ENCODE assay signal across 10 cellular contexts in genomic region chr11:117071344-117071787, GRCh38. TPM values are rescaled to one million over a fixed set of nuclear protein-coding genes. Genes with fewer than 3 reads are reported as not detected.
A peak's percentile ranks its signal among the peaks of the same experiment; 100 is the strongest.
DNase-seq lines count a peak whose midpoint lies in the region; ATAC-seq and TF ChIP-seq lines count a peak whose summit lies in the region.
"Had no signal": no experiment of that assay in that cellular context is flagged by ENCODE, and none has a peak within 500 bp of the region (broad histone marks: within the 10 kb centered on the region; RNA-seq: fewer than 3 reads in every experiment).

No MANE protein-coding gene starts in this region.

- H3K27ac ChIP-seq in angular gyrus (ENCODE audit: low read depth, low read length), result peak overlapping the region; percentile 75
- peak overlapping the region; percentile 72 for H3K27ac ChIP-seq in layer of hippocampus (ENCODE audit: low read depth, low read length)
- peak overlapping the region; percentile 34 to 49 (median 42) for H3K27ac ChIP-seq in transverse colon
- peak overlapping the region in 2 of 4 donors; percentile 39 to 61 for H3K27ac ChIP-seq in gastroesophageal sphincter
- no peak overlapping the region for H3K27ac ChIP-seq in naive thymus-derived CD4-positive, alpha-beta T cell (ENCODE audit: low read depth, low read length)
- H3K27ac ChIP-seq: ascending aorta had no signal

- no peak overlapping the region for H3K4me3 Mint-ChIP-seq in activated naive CD4-positive, alpha-beta T cell treated with anti-CD3 and anti-CD28 coated beads, Interleukin-2, amount 50 U/mL, for 24 hours
- H3K4me3 Mint-ChIP-seq in activated naive CD4-positive, alpha-beta T cell treated with anti-CD3 and anti-CD28 coated beads, Interleukin-2, amount 10 ng/mL, durations not matched to agents 7 days and 5 days, result no peak overlapping the region
- H3K4me3 Mint-ChIP-seq in immature natural killer cell, result peak overlapping the region in 1 of 5 donors; percentile 50
- H3K4me3 Mint-ChIP-seq in naive thymus-derived CD4-positive, alpha-beta T cell, result no peak overlapping the region

- intact Hi-C loops in transverse colon (cut with DNase I; ENCODE audit: low total_unique reads), result no loop called here
- intact Hi-C loops in naive thymus-derived CD4-positive, alpha-beta T cell (cut with micrococcal nuclease), result no loop called here

- no peaks in the 10 kb centered on the region for H3K9me3 Mint-ChIP-seq in activated naive CD4-positive, alpha-beta T cell treated with anti-CD3 and anti-CD28 coated beads, Interleukin-2, amount 50 U/mL, for 24 hours
- H3K9me3 Mint-ChIP-seq in activated naive CD4-positive, alpha-beta T cell treated with anti-CD3 and anti-CD28 coated beads, Interleukin-2, amount 10 ng/mL, durations not matched to agents 7 days and 5 days, result no peaks in the 10 kb centered on the region
- H3K9me3 Mint-ChIP-seq in immature natural killer cell, result no peaks in the 10 kb centered on the region
- H3K9me3 Mint-ChIP-seq in naive thymus-derived CD4-positive, alpha-beta T cell, result peaks cover 0 to 2% (median 0%) of the 10 kb centered on the region in 11 donors

- in situ Hi-C loops in transverse colon (cut with MboI; ENCODE audit: low pct_ligation_motif_present in 1 of 4, low pct_unique_long_range_greater_than_20kb in 1 of 4, low sequenced_read_pairs in 3 of 4), result no loop called here

- no peak for TF ChIP-seq CTCF in transverse colon (IDR thresholded peaks at IDR 0.05)
- TF ChIP-seq CTCF in gastroesophageal sphincter (IDR thresholded peaks at IDR 0.05), result no peak

- H3K4me1 ChIP-seq in transverse colon (peaks cover 18 to 70% (median 39%) of the 10 kb centered on the region in 4 donors), gastroesophageal sphincter (peaks cover 15 to 69% (median 23%) of the 10 kb centered on the region in 3 donors)
- H3K4me1 ChIP-seq in naive thymus-derived CD4-positive, alpha-beta T cell (ENCODE audit: control insufficient read depth in 2 of 2, insufficient read depth in 2 of 2, low read length in 2 of 2), result peaks cover 5 to 30% of the 10 kb centered on the region in 2 donors

- no peaks in the 10 kb centered on the region for H3K36me3 ChIP-seq in transverse colon
- H3K36me3 ChIP-seq in gastroesophageal sphincter, result no peaks in the 10 kb centered on the region
- no peaks in the 10 kb centered on the region for H3K36me3 ChIP-seq in naive thymus-derived CD4-positive, alpha-beta T cell (ENCODE audit: control insufficient read depth in 2 of 3, insufficient read depth in 3 of 3, low read length in 3 of 3)
- H3K36me3 ChIP-seq: ascending aorta had no signal

- CTCF ChIA-PET in activated naive CD4-positive, alpha-beta T cell treated with anti-CD3 and anti-CD28 coated beads, Interleukin-2, amount 10 ng/mL, durations not matched to agents 7 days and 5 days (lab: Charles Lee), result interaction anchor here (0.6 kb wide), 1 partner anchor 260 kb away, joined by 3 read pairs; no protein-coding TSS in a partner anchor
- CTCF ChIA-PET in naive thymus-derived CD4-positive, alpha-beta T cell (lab: Charles Lee), result no interaction called here

- no peak for ATAC-seq in gastroesophageal sphincter
- ATAC-seq in naive thymus-derived CD4-positive, alpha-beta T cell, result no peak

- peaks cover 78% of the 10 kb centered on the region for H3K4me1 Mint-ChIP-seq in activated naive CD4-positive, alpha-beta T cell treated with anti-CD3 and anti-CD28 coated beads, Interleukin-2, amount 50 U/mL, for 24 hours
- peaks cover 32% of the 10 kb centered on the region for H3K4me1 Mint-ChIP-seq in activated naive CD4-positive, alpha-beta T cell treated with anti-CD3 and anti-CD28 coated beads, Interleukin-2, amount 10 ng/mL, durations not matched to agents 7 days and 5 days
- peaks cover 60 to 81% of the 10 kb centered on the region in 2 donors for H3K4me1 Mint-ChIP-seq in immature natural killer cell
- H3K4me1 Mint-ChIP-seq in naive thymus-derived CD4-positive, alpha-beta T cell, result peaks cover 34 to 75% (median 54%) of the 10 kb centered on the region in 7 donors

- peak overlapping the region; percentile 4 for H3K27ac Mint-ChIP-seq in activated naive CD4-positive, alpha-beta T cell treated with anti-CD3 and anti-CD28 coated beads, Interleukin-2, amount 50 U/mL, for 24 hours
- H3K27ac Mint-ChIP-seq in activated naive CD4-positive, alpha-beta T cell treated with anti-CD3 and anti-CD28 coated beads, Interleukin-2, amount 10 ng/mL, durations not matched to agents 7 days and 5 days, result no peak overlapping the region
- peak overlapping the region in 2 of 6 donors; percentile 23 to 68 for H3K27ac Mint-ChIP-seq in immature natural killer cell
- no peak overlapping the region for H3K27ac Mint-ChIP-seq in naive thymus-derived CD4-positive, alpha-beta T cell

- WGBS in transverse colon (ENCODE audit: low coverage in 1 of 2), 2 donors, result 32 to 38% methylated on average over 3 of the region's 3 CpGs
- WGBS in gastroesophageal sphincter (ENCODE audit: low coverage in 1 of 2), 2 donors, result 35 to 57% methylated on average over 3 of the region's 3 CpGs

- no peaks in the 10 kb centered on the region for H3K27me3 Mint-ChIP-seq in activated naive CD4-positive, alpha-beta T cell treated with anti-CD3 and anti-CD28 coated beads, Interleukin-2, amount 50 U/mL, for 24 hours
- no peaks in the 10 kb centered on the region for H3K27me3 Mint-ChIP-seq in activated naive CD4-positive, alpha-beta T cell treated with anti-CD3 and anti-CD28 coated beads, Interleukin-2, amount 10 ng/mL, durations not matched to agents 7 days and 5 days
- peaks cover 3 to 5% (median 4%) of the 10 kb centered on the region in 3 donors for H3K27me3 Mint-ChIP-seq in immature natural killer cell (ENCODE audit: low read depth in 3 of 3)
- no peaks in the 10 kb centered on the region for H3K27me3 Mint-ChIP-seq in naive thymus-derived CD4-positive, alpha-beta T cell
- H3K27me3 Mint-ChIP-seq: CD4-positive, alpha-beta memory T cell had no signal

- no peak for DNase-seq in activated naive CD4-positive, alpha-beta T cell treated with anti-CD3 and anti-CD28 coated beads, Interleukin-2, amount 10 ng/mL, durations not matched to agents 7 days and 5 days
- DNase-seq in transverse colon (peak; percentile 54), immature natural killer cell (no peak)
- DNase-seq in naive thymus-derived CD4-positive, alpha-beta T cell, result no peak
- DNase-seq: CD4-positive, alpha-beta memory T cell had no signal

- TF ChIP-seq POLR2A in transverse colon (IDR thresholded peaks at IDR 0.05) (no peak), gastroesophageal sphincter (IDR thresholded peaks at IDR 0.05) (no peak)

- H3K4me3 ChIP-seq in transverse colon, result peak overlapping the region in 1 of 4 donors; percentile 7
- H3K4me3 ChIP-seq in gastroesophageal sphincter, result no peak overlapping the region
- H3K4me3 ChIP-seq in naive thymus-derived CD4-positive, alpha-beta T cell (ENCODE audit: low read length), result no peak overlapping the region
- H3K4me3 ChIP-seq: ascending aorta had no signal

- H3K9me3 ChIP-seq in transverse colon (no peaks in the 10 kb centered on the region), gastroesophageal sphincter (no peaks in the 10 kb centered on the region)
- no peaks in the 10 kb centered on the region for H3K9me3 ChIP-seq in naive thymus-derived CD4-positive, alpha-beta T cell (ENCODE audit: control insufficient read depth in 2 of 3, low read length in 3 of 3)
- H3K9me3 ChIP-seq: ascending aorta had no signal

- peaks cover 5% of the 10 kb centered on the region for H3K36me3 Mint-ChIP-seq in activated naive CD4-positive, alpha-beta T cell treated with anti-CD3 and anti-CD28 coated beads, Interleukin-2, amount 50 U/mL, for 24 hours
- H3K36me3 Mint-ChIP-seq in activated naive CD4-positive, alpha-beta T cell treated with anti-CD3 and anti-CD28 coated beads, Interleukin-2, amount 10 ng/mL, durations not matched to agents 7 days and 5 days, result peaks cover 11% of the 10 kb centered on the region
- H3K36me3 Mint-ChIP-seq in immature natural killer cell, result no peaks in the 10 kb centered on the region
- H3K36me3 Mint-ChIP-seq in naive thymus-derived CD4-positive, alpha-beta T cell, result peaks cover 0 to 17% (median 7%) of the 10 kb centered on the region in 5 donors

- no peaks in the 10 kb centered on the region for H3K27me3 ChIP-seq in layer of hippocampus (ENCODE audit: control insufficient read depth, insufficient read depth, low read length)
- no peaks in the 10 kb centered on the region for H3K27me3 ChIP-seq in transverse colon
- no peaks in the 10 kb centered on the region for H3K27me3 ChIP-seq in gastroesophageal sphincter
- H3K27me3 ChIP-seq in naive thymus-derived CD4-positive, alpha-beta T cell (ENCODE audit: control insufficient read depth in 2 of 2, insufficient read depth in 2 of 2, low read length in 2 of 2), result no peaks in the 10 kb centered on the region
- H3K27me3 ChIP-seq: ascending aorta had no signal

- POLR2A ChIA-PET in naive thymus-derived CD4-positive, alpha-beta T cell (lab: Charles Lee), result no interaction called here

- TF ChIP-seq EP300 in transverse colon (IDR thresholded peaks at IDR 0.05; ENCODE audit: low read depth), result no peak
- no peak for TF ChIP-seq EP300 in gastroesophageal sphincter (IDR thresholded peaks at IDR 0.05)

RNA-seq across cellular contexts. Expression of gene SIK3, which starts 26.9 kb away (rescaled TPM):
- total RNA-seq in transverse colon (10 to 100 TPM; 35.6 to 68.6 (median 38.9) TPM), gastroesophageal sphincter (10 to 100 TPM; 31.7 to 56.1 (median 45.3) TPM)
- 10 to 100 TPM in 2 of 3 donors, 1 to 10 TPM in 1; 3.7 to 26.2 (median 16.5) TPM for polyA plus RNA-seq in immature natural killer cell
- 10 to 100 TPM; 34.4 to 85.2 (median 67.0) TPM for total RNA-seq in naive thymus-derived CD4-positive, alpha-beta T cell
- polyA plus RNA-seq in naive thymus-derived CD4-positive, alpha-beta T cell, result 10 to 100 TPM; 13.3 to 24.0 TPM
